ENCODE assay signal across 20 cellular contexts in the genomic region with DNA sequence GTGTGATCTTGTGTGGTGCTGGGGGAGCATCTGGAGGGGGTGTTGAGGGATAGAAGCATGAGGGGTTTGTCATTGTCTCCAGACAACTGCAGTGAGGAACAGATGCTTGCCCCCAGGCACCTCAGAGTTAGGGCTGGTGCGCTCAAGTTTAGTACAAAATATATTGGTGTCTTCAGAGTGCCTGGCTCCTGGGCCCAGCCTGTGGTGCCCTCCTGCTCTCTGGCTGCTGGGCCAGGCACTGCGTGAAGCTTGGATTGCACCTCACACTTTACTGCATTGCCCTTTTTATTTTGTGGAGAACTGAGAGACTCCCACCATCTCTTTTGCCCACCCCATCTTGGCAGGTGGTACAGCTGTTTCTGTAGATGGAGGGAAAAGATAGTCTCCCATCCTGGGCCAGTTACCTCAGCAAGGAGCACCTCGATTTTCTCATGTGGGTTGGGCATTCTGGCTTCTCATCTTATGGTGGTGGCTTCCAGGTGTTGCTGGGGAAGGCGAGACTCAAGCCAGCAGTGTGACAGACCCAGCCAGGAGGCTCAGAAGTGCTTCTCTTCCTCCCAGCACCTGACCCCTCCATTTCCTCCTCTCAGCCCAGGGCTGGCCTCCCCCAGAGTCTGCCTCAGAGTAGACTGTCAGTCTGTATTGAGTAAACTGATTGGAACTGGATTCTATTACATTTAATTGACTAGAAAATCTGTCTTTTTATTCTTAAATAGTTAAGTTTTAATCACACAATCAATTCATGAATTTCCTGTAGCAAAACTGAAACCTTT.
A peak's percentile ranks its signal among the peaks of the same experiment; 100 is the strongest.
DNase-seq lines count a peak whose midpoint lies in the region; ATAC-seq, FAIRE-seq and TF ChIP-seq lines count a peak whose summit lies in the region.
"Had no signal": no experiment of that assay in that cellular context is flagged by ENCODE, and none has a peak within 500 bp of the region (broad histone marks: within the 10 kb centered on the region; RNA-seq: fewer than 3 reads in every experiment).

No MANE protein-coding gene starts in this region.

- no peak overlapping the region for H3K9ac ChIP-seq in endodermal cell (ENCODE audit: extremely low read depth, low read length, poor library complexity, severe bottlenecking)

- no peak for TF ChIP-seq CTCF in 22Rv1 (IDR thresholded peaks at IDR 0.05)
- TF ChIP-seq CTCF in endodermal cell (conservative IDR thresholded peaks at IDR 0.05) = no peak
- TF ChIP-seq CTCF in Peyer's patch (IDR thresholded peaks at IDR 0.05) = no peak
- TF ChIP-seq CTCF in D721Med (IDR thresholded peaks at IDR 0.05; ENCODE audit: insufficient read depth, missing control alignments) = no peak

- CTCF ChIA-PET in T-cell (lab: Charles Lee) = interaction anchor here in 1 of 2 donors (1.1 kb wide), 1 partner anchor 230 kb away, joined by 3 read pairs; no protein-coding TSS in a partner anchor

- H3K27ac Mint-ChIP-seq in T-helper 2 cell treated with Interferon-gamma antibody and Interleukin-4, amounts not matched to agents 5 μg/mL and 100 μg/mL, for 36 hours = peak overlapping the region; percentile 44
- H3K27ac Mint-ChIP-seq in T-cell (peak overlapping the region; percentile 44 to 81), endodermal cell (no peak overlapping the region)

- POLR2A ChIA-PET in T-cell (lab: Charles Lee) = no interaction called here

- no peak for FAIRE-seq in D721Med (lab: Jason Lieb, UNC)
- FAIRE-seq: A549, GM18507, H54, urothelium cell line had no signal

- H3K9me3 ChIP-seq in endodermal cell (ENCODE audit: control insufficient read depth, low read length) (no peaks in the 10 kb centered on the region), Peyer's patch (no peaks in the 10 kb centered on the region)
- H3K9me3 ChIP-seq: A549 had no signal

- H3K4me3 ChIP-seq in endodermal cell (ENCODE audit: low read length) (no peak overlapping the region), Peyer's patch (no peak overlapping the region)
- H3K4me3 ChIP-seq: A549, lung had no signal

- H3K9me3 Mint-ChIP-seq in T-helper 2 cell treated with Interferon-gamma antibody and Interleukin-4, amounts not matched to agents 5 μg/mL and 100 μg/mL, for 36 hours = no peaks in the 10 kb centered on the region
- H3K9me3 Mint-ChIP-seq in T-cell (no peaks in the 10 kb centered on the region), endodermal cell (no peaks in the 10 kb centered on the region)
- H3K9me3 Mint-ChIP-seq: naive B cell had no signal

- no peaks in the 10 kb centered on the region for H3K27me3 Mint-ChIP-seq in T-helper 2 cell treated with Interferon-gamma antibody and Interleukin-4, amounts not matched to agents 5 μg/mL and 100 μg/mL, for 36 hours (ENCODE audit: low read depth)
- H3K27me3 Mint-ChIP-seq in T-cell (no peaks in the 10 kb centered on the region), endodermal cell (ENCODE audit: insufficient read depth) (no peaks in the 10 kb centered on the region)
- H3K27me3 Mint-ChIP-seq: naive B cell had no signal

- no peaks in the 10 kb centered on the region for H3K36me3 Mint-ChIP-seq in T-helper 2 cell treated with Interferon-gamma antibody and Interleukin-4, amounts not matched to agents 5 μg/mL and 100 μg/mL, for 36 hours (ENCODE audit: low read depth)
- H3K36me3 Mint-ChIP-seq in T-cell (peaks cover 19% of the 10 kb centered on the region), endodermal cell (ENCODE audit: low read depth) (no peaks in the 10 kb centered on the region)

- peak overlapping the region; percentile 92 for H3K27ac ChIP-seq in 22Rv1
- H3K27ac ChIP-seq in endodermal cell (ENCODE audit: low read depth, low read length) = no peak overlapping the region
- no peak overlapping the region for H3K27ac ChIP-seq in Peyer's patch
- H3K27ac ChIP-seq: A549, WERI-Rb-1 had no signal

- H3K4me1 Mint-ChIP-seq in T-helper 2 cell treated with Interferon-gamma antibody and Interleukin-4, amounts not matched to agents 5 μg/mL and 100 μg/mL, for 36 hours (ENCODE audit: low read depth) = peaks cover 15% of the 10 kb centered on the region
- H3K4me1 Mint-ChIP-seq in T-cell = peaks cover 25 to 33% (median 25%) of the 10 kb centered on the region in 3 donors
- peaks cover 8% of the 10 kb centered on the region for H3K4me1 Mint-ChIP-seq in endodermal cell

- ATAC-seq in T-cell (replicated peaks in 1 of 4) = peak in 3 of 4 experiments; percentile 34 to 44 (median 40)
- ATAC-seq: A549 had no signal

- DNase-seq in T-helper 2 cell treated with Interferon-gamma antibody and Interleukin-4, amounts not matched to agents 5 μg/mL and 100 μg/mL, for 36 hours (ENCODE audit: low spot score) = no peak
- DNase-seq in T-helper 2 cell (no peak), T-cell (peak in 2 of 34 experiments; percentile 16 to 25), endodermal cell (peak; percentile 26), Peyer's patch (no peak), NCI-H2227 treated with DMSO at 0.1 percent for 48 hours (lab: John Stamatoyannopoulos, UW) (no peak), D721Med (ENCODE audit: insufficient read length, low spot score) (no peak)
- DNase-seq: KG1; naive B cell; NCI-H1092 treated with DMSO at 0.1 percent for 48 hours; NCI-H2107; stimulated activated naive CD4-positive, alpha-beta T cell treated with Interleukin-2 at 50 U/mL for 16 hours; WERI-Rb-1 had no signal

- WGBS in endodermal cell (ENCODE audit: insufficient coverage in 1 of 2, insufficient read length in 1 of 2), 2 experiments = 85 to 100% methylated on average over 1 to 4 of the region's 4 CpGs

- no peaks in the 10 kb centered on the region for H3K4me1 ChIP-seq in endodermal cell (ENCODE audit: control insufficient read depth, insufficient read depth, low read length)
- peaks cover 0 to 14% (median 0%) of the 10 kb centered on the region in 4 donors for H3K4me1 ChIP-seq in Peyer's patch
- H3K4me1 ChIP-seq: A549 had no signal

- peak overlapping the region; percentile 3 for H3K4me3 Mint-ChIP-seq in T-helper 2 cell treated with Interferon-gamma antibody and Interleukin-4, amounts not matched to agents 5 μg/mL and 100 μg/mL, for 36 hours
- H3K4me3 Mint-ChIP-seq in T-cell (peak overlapping the region in 1 of 3 donors; percentile 32), endodermal cell (no peak overlapping the region)
- H3K4me3 Mint-ChIP-seq: CD14-positive monocyte, naive B cell had no signal

- no peaks in the 10 kb centered on the region for H3K36me3 ChIP-seq in endodermal cell (ENCODE audit: control insufficient read depth, insufficient read depth, low read length)
- no peaks in the 10 kb centered on the region for H3K36me3 ChIP-seq in Peyer's patch
- H3K36me3 ChIP-seq: WERI-Rb-1 had no signal

- TF ChIP-seq POLR2A in Peyer's patch (IDR thresholded peaks at IDR 0.05) = no peak

- no peaks in the 10 kb centered on the region for H3K27me3 ChIP-seq in endodermal cell (ENCODE audit: control insufficient read depth, insufficient read depth, low read length, poor library complexity, severe bottlenecking)
- H3K27me3 ChIP-seq in Peyer's patch = no peaks in the 10 kb centered on the region
